In the genomic region with DNA sequence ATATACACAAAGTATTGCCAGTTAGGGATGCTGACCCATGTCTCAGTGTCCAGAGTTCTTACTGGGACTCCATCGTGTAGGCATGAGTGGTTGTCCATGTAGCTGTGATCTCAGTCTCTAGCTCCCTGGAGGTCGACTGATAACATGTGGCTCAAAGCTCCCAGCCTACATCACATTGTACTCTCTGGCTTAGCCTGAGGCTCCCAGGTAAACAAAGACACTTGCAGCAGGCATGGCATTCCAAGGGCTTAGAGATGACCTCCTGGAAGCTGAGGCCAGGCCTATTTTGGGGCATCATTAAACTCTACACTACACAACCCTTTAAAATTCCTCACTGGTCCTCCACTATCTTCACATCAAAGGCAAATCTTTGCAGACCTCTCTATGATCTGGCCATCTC, we compare ENCODE assay signal across 34 cellular contexts.
"Had no signal": no experiment of that assay in that cellular context is flagged by ENCODE, and none has a peak within 500 bp of the region (broad histone marks: within the 10 kb centered on the region; RNA-seq: fewer than 3 reads in every experiment).

No MANE protein-coding gene starts in this region.

- H3K27ac ChIP-seq: KMS-11 had no signal

- H3K9me3 ChIP-seq: MG63 had no signal

- H3K4me2 ChIP-seq: KMS-11 had no signal

- H3K9ac ChIP-seq: KMS-11 had no signal

- DNase-seq: Karpas-422, Kasumi-1, MG63, MM.1S, MV-4-11, NCI-H1048, NCI-H1092, NCI-H1092 treated with DMSO at 0.1 percent for 48 hours, NCI-H1105, NCI-H1105 treated with DMSO at 0.1 percent for 48 hours, NCI-H1417, NCI-H1417 treated with DMSO at 0.1 percent for 48 hours, NCI-H1436, NCI-H1436 treated with DMSO at 0.1 percent for 48 hours, NCI-H146, NCI-H1694, NCI-H1694 treated with DMSO at 0.1 percent for 48 hours, NCI-H187, NCI-H187 treated with DMSO at 0.1 percent for 48 hours, NCI-H1930, NCI-H2029, NCI-H2029 treated with DMSO at 0.1 percent for 48 hours, NCI-H2081, NCI-H2081 treated with DMSO at 0.1 percent for 48 hours, NCI-H2107, NCI-H2171, NCI-H2171 treated with DMSO at 0.1 percent for 48 hours, NCI-H2227 treated with DMSO at 0.1 percent for 48 hours, NCI-H226, NCI-H345, NCI-H446, NCI-H446 treated with DMSO at 0.1 percent for 48 hours, NCI-H510A had no signal

- H3K4me3 ChIP-seq: MG63 had no signal

- H3K27me3 ChIP-seq: MG63 had no signal

- H3K36me3 ChIP-seq: MG63 had no signal
